ENCODE assay signal across 1 cellular context in the genomic region with DNA sequence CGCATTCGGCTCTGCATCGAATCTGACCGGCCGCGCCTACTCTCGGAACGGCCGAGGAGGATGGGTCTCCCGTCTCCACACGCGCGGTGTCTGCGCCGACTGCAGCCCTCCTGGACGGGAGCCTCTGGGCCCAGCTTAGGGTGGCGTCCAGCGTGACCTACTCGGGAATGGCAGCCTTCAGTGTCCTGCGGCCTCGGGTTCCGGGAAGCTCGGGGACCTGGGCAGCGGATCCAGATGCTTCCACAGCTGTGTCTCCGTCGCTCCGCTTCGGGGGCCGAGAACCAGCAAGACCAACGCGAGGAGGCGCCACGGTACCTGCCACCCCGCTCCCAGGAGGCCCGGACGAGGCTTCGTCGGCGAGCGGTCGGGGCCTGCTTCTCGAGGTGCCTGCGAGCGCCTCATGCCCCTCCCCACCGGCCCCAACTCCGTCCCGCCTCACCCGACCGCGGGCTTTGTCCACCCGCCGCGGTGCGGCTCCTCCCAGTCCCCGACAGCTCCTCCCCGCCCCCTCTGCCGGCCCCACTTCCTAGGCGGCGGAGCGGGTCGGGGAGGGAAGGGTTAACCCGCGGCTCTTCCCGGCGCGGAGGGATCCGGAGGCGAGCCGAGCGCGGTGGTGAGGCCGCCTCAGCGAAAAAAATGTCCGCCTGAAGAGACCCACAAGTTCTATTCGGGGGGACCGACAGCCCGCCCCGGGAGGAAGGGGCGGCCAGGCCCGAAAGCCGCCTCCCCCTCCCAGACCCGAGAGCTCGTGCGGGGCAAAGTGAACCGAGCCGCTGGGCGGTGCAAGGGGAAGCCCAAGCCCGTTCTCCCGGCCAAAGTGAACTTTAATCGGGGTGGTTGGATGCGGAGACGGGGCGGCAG.
TF ChIP-seq lines count a peak whose summit lies in the region.

TSS of gene TCF12 (plus strand) at position 599 of the 861 bp plus-strand sequence. CDS start 1,270 bp downstream, outside the sequence.

TF ChIP-seq in GM12878, 131 proteins besides CTCF, POLR2A, EP300 and RAD21 (continued from another document):
- TF ChIP-seq STAT1 (conservative IDR thresholded peaks at IDR 0.05): no peak
- TF ChIP-seq NR2C2 (IDR thresholded peaks at IDR 0.05; ENCODE audit: borderline replicate concordance, control insufficient read depth, insufficient read length, low read depth): no peak
- TF ChIP-seq SPI1 (IDR thresholded peaks at IDR 0.05; ENCODE audit: borderline replicate concordance, insufficient read depth, low read depth, low read length): peak; percentile 20; the same call in 1 of the 2 replicates
- peak in 1 of 2 experiments; percentile 59; a peak in 2 of 4 replicates for TF ChIP-seq ETV6 (conservative IDR thresholded peaks at IDR 0.05 in 1 of 2, IDR thresholded peaks at IDR 0.05 in 1 of 2; ENCODE audit: borderline replicate concordance in 1 of 2, low read depth in 1 of 2)
- no peak for TF ChIP-seq CHD4 (IDR thresholded peaks at IDR 0.05)
- no peak for TF ChIP-seq SIX5 (IDR thresholded peaks at IDR 0.05; ENCODE audit: low read depth, low read length, severe bottlenecking)
- no peak for TF ChIP-seq BMI1 (IDR thresholded peaks at IDR 0.05; ENCODE audit: borderline replicate concordance)
- TF ChIP-seq EED (IDR thresholded peaks at IDR 0.05; ENCODE audit: low read depth): peak; percentile 81; the same call in 1 of the 2 replicates
- TF ChIP-seq, protein P1, sequence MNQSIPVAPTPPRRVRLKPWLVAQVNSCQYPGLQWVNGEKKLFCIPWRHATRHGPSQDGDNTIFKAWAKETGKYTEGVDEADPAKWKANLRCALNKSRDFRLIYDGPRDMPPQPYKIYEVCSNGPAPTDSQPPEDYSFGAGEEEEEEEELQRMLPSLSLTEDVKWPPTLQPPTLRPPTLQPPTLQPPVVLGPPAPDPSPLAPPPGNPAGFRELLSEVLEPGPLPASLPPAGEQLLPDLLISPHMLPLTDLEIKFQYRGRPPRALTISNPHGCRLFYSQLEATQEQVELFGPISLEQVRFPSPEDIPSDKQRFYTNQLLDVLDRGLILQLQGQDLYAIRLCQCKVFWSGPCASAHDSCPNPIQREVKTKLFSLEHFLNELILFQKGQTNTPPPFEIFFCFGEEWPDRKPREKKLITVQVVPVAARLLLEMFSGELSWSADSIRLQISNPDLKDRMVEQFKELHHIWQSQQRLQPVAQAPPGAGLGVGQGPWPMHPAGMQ (IDR thresholded peaks at IDR 0.05; ENCODE audit: borderline replicate concordance): no peak
- TF ChIP-seq KAT2A (conservative IDR thresholded peaks at IDR 0.05; ENCODE audit: control insufficient read depth, low read depth, low read length): no peak
- TF ChIP-seq USF1 (IDR thresholded peaks at IDR 0.05; ENCODE audit: borderline replicate concordance, extremely low read length, insufficient read depth, low read depth, low read length): no peak
- peak; percentile 64 for TF ChIP-seq ZNF384 (IDR thresholded peaks at IDR 0.05; ENCODE audit: borderline replicate concordance, low read depth, low read length)
- TF ChIP-seq HDAC2 (IDR thresholded peaks at IDR 0.05): no peak
- TF ChIP-seq HDGF (IDR thresholded peaks at IDR 0.05): no peak; the same call in 1 of the 2 replicates
- no peak for TF ChIP-seq SMAD1 (IDR thresholded peaks at IDR 0.05; ENCODE audit: low read depth, partially characterized antibody)
- no peak for TF ChIP-seq SREBF1 (IDR thresholded peaks at IDR 0.05; ENCODE audit: low read length)
- no peak for TF ChIP-seq MYB (IDR thresholded peaks at IDR 0.05; ENCODE audit: borderline replicate concordance, low read depth, low read length)
- no peak for TF ChIP-seq ZBTB4 (CRISPR knock-in tag; IDR thresholded peaks at IDR 0.05)
- 0 out of 2 replicates have a peak, but pooled peaks have one; percentile 32 for TF ChIP-seq TCF3 (IDR thresholded peaks at IDR 0.05; ENCODE audit: borderline replicate concordance, insufficient read depth, low read depth, low read length)
- TF ChIP-seq LARP7 (IDR thresholded peaks at IDR 0.05): no peak; the same call in none of the 2 replicates
- TF ChIP-seq MTA3 (IDR thresholded peaks at IDR 0.05; ENCODE audit: borderline replicate concordance, low read length): no peak
- no peak for TF ChIP-seq BCL11A (IDR thresholded peaks at IDR 0.05; ENCODE audit: low read depth, low read length)
- no peak for TF ChIP-seq CBX3 (IDR thresholded peaks at IDR 0.05; ENCODE audit: borderline replicate concordance, low read depth)
- TF ChIP-seq CHD2 (IDR thresholded peaks at IDR 0.05; ENCODE audit: borderline replicate concordance, low read depth, low read length): peak; percentile 95
- TF ChIP-seq NBN (IDR thresholded peaks at IDR 0.05): peak; percentile 78
- TF ChIP-seq IRF4 (IDR thresholded peaks at IDR 0.05; ENCODE audit: low read depth, low read length): no peak
- no peak for TF ChIP-seq POLR2AphosphoS2 (IDR thresholded peaks at IDR 0.05; ENCODE audit: low read depth, low read length)
- TF ChIP-seq TCF7 (IDR thresholded peaks at IDR 0.05; ENCODE audit: borderline replicate concordance): no peak
- no peak for TF ChIP-seq ZSCAN29 (IDR thresholded peaks at IDR 0.05)
- TF ChIP-seq TARDBP (IDR thresholded peaks at IDR 0.05; ENCODE audit: borderline replicate concordance): peak; percentile 72; the same call in 1 of the 2 replicates
- TF ChIP-seq E2F4 (IDR thresholded peaks at IDR 0.05; ENCODE audit: low read depth, low read length): no peak
- TF ChIP-seq ASH2L (IDR thresholded peaks at IDR 0.05; ENCODE audit: borderline replicate concordance, low read depth): peak; percentile 4; the same call in 1 of the 2 replicates
- no peak for TF ChIP-seq HSF1 (IDR thresholded peaks at IDR 0.05; ENCODE audit: low read depth, low read length)
- no peak for TF ChIP-seq MXI1 (IDR thresholded peaks at IDR 0.05; ENCODE audit: low read depth, low read length)
